ENCODE assay signal across 12 cellular contexts in the genomic region with DNA sequence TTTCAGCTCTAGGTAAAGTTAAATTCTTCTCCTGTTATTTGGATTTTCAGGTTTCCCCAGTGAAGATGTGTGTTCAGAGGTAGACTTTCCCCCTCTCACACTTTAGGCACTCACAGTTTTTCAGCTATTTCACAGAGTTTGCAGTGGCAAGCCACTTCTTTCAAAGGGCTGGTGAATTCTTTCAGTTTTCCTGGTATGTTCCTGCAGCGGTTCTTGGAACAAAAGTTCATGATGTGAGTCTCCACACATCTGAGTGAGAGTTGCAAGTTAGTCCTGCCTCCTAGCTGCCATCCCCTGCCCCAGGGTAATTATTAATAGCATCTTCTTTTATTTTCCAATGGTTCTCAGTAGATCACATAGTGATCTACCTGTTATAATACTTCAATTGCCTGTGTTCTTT. TPM values are rescaled to one million over a fixed set of nuclear protein-coding genes. Genes with fewer than 3 reads are reported as not detected.
DNase-seq lines count a peak whose midpoint lies in the region; ATAC-seq, FAIRE-seq and TF ChIP-seq lines count a peak whose summit lies in the region.
"Had no signal": no experiment of that assay in that cellular context is flagged by ENCODE, and none has a peak within 500 bp of the region (broad histone marks: within the 10 kb centered on the region; RNA-seq: fewer than 3 reads in every experiment).

No MANE protein-coding gene starts in this region.

- H3K4me2 ChIP-seq in astrocyte (ENCODE audit: low read length) (no peak overlapping the region), mammary epithelial cell (ENCODE audit: insufficient read depth, low read depth, low read length) (no peak overlapping the region)

- ATAC-seq in HG03354 (IDR thresholded peaks at IDR 0.05; ENCODE audit: poor library complexity, severe bottlenecking, unreplicated experiment) = peak; percentile 8
- ATAC-seq in stimulated activated naive B cell treated with anti-CD40 and anti-IgM and Interleukin-4, amounts not matched to agents 10 μg/mL and 1 μg/mL and 100 μg/mL, for 72 hours (replicated peaks) = no peak

- no TSS peak for BruUV-seq in mammary epithelial cell (replicated peaks; lab: Mats Ljungman, UMichigan)

- H4K20me1 ChIP-seq in astrocyte (ENCODE audit: insufficient read depth, low read length) = no peaks in the 10 kb centered on the region
- no peaks in the 10 kb centered on the region for H4K20me1 ChIP-seq in mammary epithelial cell (ENCODE audit: insufficient read depth, low read length)

- WGBS in mammary epithelial cell (ENCODE audit: low coverage, missing lambda C conversion rate) = 47% methylated on average over 1 of the region's 1 CpG

- H3K36me3 ChIP-seq in astrocyte (ENCODE audit: insufficient read depth, low read length) (no peaks in the 10 kb centered on the region), mammary epithelial cell (ENCODE audit: insufficient read depth, low read length) (no peaks in the 10 kb centered on the region)

- H3K9ac ChIP-seq in astrocyte (ENCODE audit: low read length) (no peak overlapping the region), mammary epithelial cell (ENCODE audit: insufficient read depth, low read length) (no peak overlapping the region)

- H3K27me3 ChIP-seq in astrocyte (ENCODE audit: insufficient read depth, low read length) (peaks cover 20% of the 10 kb centered on the region), mammary epithelial cell (ENCODE audit: insufficient read depth, low read length) (peaks cover 2% of the 10 kb centered on the region)

- intact Hi-C loops in activated naive CD4-positive, alpha-beta T cell treated with anti-CD3 and anti-CD28 coated beads for 36 hours (cut with micrococcal nuclease) = loop anchor here (1.0 to 2.0 kb wide), 8 partner anchors 28 to 506 kb away; partner anchors contain the start of genes CD84, COPA and NCSTN
- intact Hi-C loops in mammary epithelial cell (cut with micrococcal nuclease) = loop anchor here (1.0 to 5.0 kb wide), 7 partner anchors 56 to 519 kb away; partner anchors contain the start of gene CASQ1

- dilution Hi-C loops in mammary epithelial cell (cut with HindIII; ENCODE audit: low sequenced_read_pairs) = no loop called here

- CTCF ChIA-PET in activated naive CD4-positive, alpha-beta T cell treated with anti-CD3 and anti-CD28 coated beads for 36 hours (lab: Charles Lee) = interaction anchor here (0.6 to 6.8 kb wide), 36 partner anchors 9 to 494 kb away, joined by 3 to 87 read pairs (median 5); partner anchors contain the start of genes CD84 and SLAMF6
- CTCF ChIA-PET in mammary epithelial cell (lab: Charles Lee; ENCODE audit: low non-redundant PET) = interaction anchor here (0.6 kb wide), 4 partner anchors 36 to 318 kb away, joined by 3 to 7 read pairs (median 3); no protein-coding TSS in a partner anchor

- H3K27ac Mint-ChIP-seq in activated naive CD4-positive, alpha-beta T cell treated with anti-CD3 and anti-CD28 coated beads for 36 hours = peak overlapping the region; percentile 82
- peak overlapping the region; percentile 53 for H3K27ac Mint-ChIP-seq in astrocyte (ENCODE audit: unreplicated experiment)
- peak overlapping the region; percentile 91 for H3K27ac Mint-ChIP-seq in stimulated activated naive B cell treated with anti-CD40 and anti-IgM and Interleukin-4, amounts not matched to agents 10 μg/mL and 1 μg/mL and 100 μg/mL, for 72 hours

- H3K4me3 Mint-ChIP-seq in activated naive CD4-positive, alpha-beta T cell treated with anti-CD3 and anti-CD28 coated beads for 36 hours = no peak overlapping the region
- no peak overlapping the region for H3K4me3 Mint-ChIP-seq in astrocyte (ENCODE audit: unreplicated experiment)
- peak overlapping the region; percentile 40 to 44 for H3K4me3 Mint-ChIP-seq in stimulated activated naive B cell treated with anti-CD40 and anti-IgM and Interleukin-4, amounts not matched to agents 10 μg/mL and 1 μg/mL and 100 μg/mL, for 72 hours

- H3K4me1 ChIP-seq in astrocyte (ENCODE audit: insufficient read depth, low read length) (no peaks in the 10 kb centered on the region), mammary epithelial cell (ENCODE audit: insufficient read depth, low read length) (no peaks in the 10 kb centered on the region)

- H3K4me3 ChIP-seq in astrocyte (ENCODE audit: insufficient read depth, low read depth, low read length) (no peak overlapping the region), mammary epithelial cell (replicated peaks in 1 of 3; ENCODE audit: insufficient read depth in 1 of 3, low read depth in 2 of 3, low read length in 3 of 3) (no peak overlapping the region)

- no peak for TF ChIP-seq CTCF in astrocyte (IDR thresholded peaks at IDR 0.05; ENCODE audit: insufficient read depth, low read depth, low read length)
- no peak for TF ChIP-seq CTCF in mammary epithelial cell (conservative IDR thresholded peaks at IDR 0.05 in 1 of 2, IDR thresholded peaks at IDR 0.05 in 1 of 2; ENCODE audit: extremely low read depth in 1 of 2, insufficient read depth in 1 of 2, low read depth in 1 of 2, low read length in 2 of 2)

- DNase-seq in activated naive CD4-positive, alpha-beta T cell treated with anti-CD3 and anti-CD28 coated beads for 36 hours = no peak
- no peak for DNase-seq in activated naive CD4-positive, alpha-beta T cell treated with Interleukin-2 at 50 U/mL for 16 hours
- DNase-seq in astrocyte (ENCODE audit: low read depth) (no peak), mammary epithelial cell (no peak), AG20443 (ENCODE audit: low spot score) (no peak)
- DNase-seq in stimulated activated naive B cell treated with anti-CD40 and anti-IgM and Interleukin-4, amounts not matched to agents 10 μg/mL and 1 μg/mL and 100 μg/mL, for 72 hours = no peak
- DNase-seq in stimulated activated CD4-positive, alpha-beta T cell treated with anti-CD3 and anti-CD28 coated beads, Interleukin-4, amount 100 ng/mL, for 1 hour = no peak
- DNase-seq: activated gamma-delta T cell had no signal

- no peak overlapping the region for H3K27ac ChIP-seq in astrocyte (ENCODE audit: low read depth, low read length)
- no peak overlapping the region for H3K27ac ChIP-seq in mammary epithelial cell (ENCODE audit: insufficient read depth, low read depth, low read length)

- H3K9me3 ChIP-seq in astrocyte (ENCODE audit: insufficient read depth, low read depth, low read length) = no peaks in the 10 kb centered on the region
- H3K9me3 ChIP-seq in mammary epithelial cell (replicated peaks; ENCODE audit: insufficient read depth, low read length) = no peaks in the 10 kb centered on the region

- peaks cover 14% of the 10 kb centered on the region for H3K9me3 Mint-ChIP-seq in activated naive CD4-positive, alpha-beta T cell treated with anti-CD3 and anti-CD28 coated beads for 36 hours
- peaks cover 4% of the 10 kb centered on the region for H3K9me3 Mint-ChIP-seq in astrocyte (ENCODE audit: unreplicated experiment)
- peaks cover 11 to 12% of the 10 kb centered on the region in 2 donors for H3K9me3 Mint-ChIP-seq in stimulated activated naive B cell treated with anti-CD40 and anti-IgM and Interleukin-4, amounts not matched to agents 10 μg/mL and 1 μg/mL and 100 μg/mL, for 72 hours

- H3K79me2 ChIP-seq in astrocyte (ENCODE audit: insufficient read depth, low read length) (no peaks in the 10 kb centered on the region), mammary epithelial cell (ENCODE audit: insufficient read depth, low read length) (no peaks in the 10 kb centered on the region)

- no peak overlapping the region for H2AFZ ChIP-seq in astrocyte (ENCODE audit: low read depth, low read length)
- H2AFZ ChIP-seq in mammary epithelial cell (ENCODE audit: low read depth, low read length) = no peak overlapping the region

- H3K36me3 Mint-ChIP-seq in activated naive CD4-positive, alpha-beta T cell treated with anti-CD3 and anti-CD28 coated beads for 36 hours (ENCODE audit: low read depth) = peaks cover 37% of the 10 kb centered on the region
- no peaks in the 10 kb centered on the region for H3K36me3 Mint-ChIP-seq in astrocyte (ENCODE audit: low read depth, unreplicated experiment)
- H3K36me3 Mint-ChIP-seq in stimulated activated naive B cell treated with anti-CD40 and anti-IgM and Interleukin-4, amounts not matched to agents 10 μg/mL and 1 μg/mL and 100 μg/mL, for 72 hours = peaks cover 52 to 77% of the 10 kb centered on the region in 2 donors

- H3K4me1 Mint-ChIP-seq in activated naive CD4-positive, alpha-beta T cell treated with anti-CD3 and anti-CD28 coated beads for 36 hours (ENCODE audit: low read depth) = peaks cover 48% of the 10 kb centered on the region
- H3K4me1 Mint-ChIP-seq in astrocyte (ENCODE audit: low read depth, unreplicated experiment) = peaks cover 9% of the 10 kb centered on the region
- H3K4me1 Mint-ChIP-seq in stimulated activated naive B cell treated with anti-CD40 and anti-IgM and Interleukin-4, amounts not matched to agents 10 μg/mL and 1 μg/mL and 100 μg/mL, for 72 hours = peaks cover 56 to 64% of the 10 kb centered on the region in 2 donors

- no peak for FAIRE-seq in astrocyte (lab: Jason Lieb, UNC)

- in situ Hi-C loops in mammary epithelial cell (cut with MboI; ENCODE audit: low sequenced_read_pairs in 2 of 2) = loop anchor here (5.0 to 25.0 kb wide), 2 partner anchors 174 to 419 kb away; partner anchors contain the start of gene CASQ1 (in 1 of the 2)

- H3K27me3 Mint-ChIP-seq in activated naive CD4-positive, alpha-beta T cell treated with anti-CD3 and anti-CD28 coated beads for 36 hours (ENCODE audit: low read depth) = no peaks in the 10 kb centered on the region
- H3K27me3 Mint-ChIP-seq in astrocyte (ENCODE audit: low read depth, unreplicated experiment) = peaks cover 18% of the 10 kb centered on the region
- H3K27me3 Mint-ChIP-seq in stimulated activated naive B cell treated with anti-CD40 and anti-IgM and Interleukin-4, amounts not matched to agents 10 μg/mL and 1 μg/mL and 100 μg/mL, for 72 hours = no peaks in the 10 kb centered on the region

RNA-seq across cellular contexts. Expression of gene CD84, which starts 27.3 kb away (rescaled TPM):
- total RNA-seq in activated naive CD4-positive, alpha-beta T cell treated with anti-CD3 and anti-CD28 coated beads for 36 hours = 1 to 10 TPM; 8.6 to 9.2 TPM
- total RNA-seq in astrocyte (not detected in 2 replicates), mammary epithelial cell (not detected)
- polyA plus RNA-seq in mammary epithelial cell = not detected
- not detected for polyA minus RNA-seq in mammary epithelial cell
- total RNA-seq: chondrocyte, G401 had no signal

RNA-seq across cellular contexts. Expression of gene SLAMF1, which starts 40.2 kb away (rescaled TPM):
- total RNA-seq in activated naive CD4-positive, alpha-beta T cell treated with anti-CD3 and anti-CD28 coated beads for 36 hours = 100 to 1,000 TPM; 101 to 112 TPM
- not detected in 2 replicates for total RNA-seq in astrocyte
- total RNA-seq in mammary epithelial cell = not detected
- not detected for polyA plus RNA-seq in mammary epithelial cell
- polyA minus RNA-seq in mammary epithelial cell = not detected
- total RNA-seq: chondrocyte, G401, skeletal muscle tissue had no signal

Comparison
In these comparisons a context has a peak if more than half of its experiments do, and no peak if none do; other contexts are left out.
1. H3K4me3 Mint-ChIP-seq: peak in stimulated activated naive B cell treated with anti-CD40 and anti-IgM and Interleukin-4, amounts not matched to agents 10 μg/mL and 1 μg/mL and 100 μg/mL, for 72 hours (2 of 2); none in activated naive CD4-positive, alpha-beta T cell treated with anti-CD3 and anti-CD28 coated beads for 36 hours (single experiment) and astrocyte (single experiment).
2. RNA of gene SLAMF1, which starts 40.2 kb away (total RNA-seq): 101 to 112 TPM in activated naive CD4-positive, alpha-beta T cell treated with anti-CD3 and anti-CD28 coated beads for 36 hours; not detected in astrocyte and not detected in mammary epithelial cell; every median in the first group is over 100 times any median in the second.
3. Peak in every context shown above with its lines, with median percentiles within 50 percentile points of each other: H3K27ac Mint-ChIP-seq.